ENCODE assay signal across 17 cellular contexts in the genomic region with DNA sequence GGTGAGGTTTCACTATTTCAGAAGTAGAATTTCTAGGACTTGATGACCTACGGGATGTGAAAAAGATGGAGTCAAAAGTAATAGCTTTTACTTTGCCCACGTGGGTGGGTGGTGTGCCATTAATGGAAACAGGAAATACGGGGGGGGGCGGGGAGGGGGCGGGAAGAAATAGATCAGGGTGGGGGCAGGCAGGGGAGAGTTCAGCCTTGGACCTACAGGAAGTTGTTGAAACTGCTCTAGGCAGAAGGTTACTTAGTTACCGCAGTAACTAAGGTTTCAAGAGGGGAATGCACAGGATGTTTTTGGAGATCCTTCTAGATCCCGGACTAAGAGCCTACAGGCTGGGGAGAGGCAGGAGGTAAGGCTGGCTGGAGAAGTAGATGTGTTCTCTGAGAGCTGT. TPM values are rescaled to one million over a fixed set of nuclear protein-coding genes. Genes with fewer than 3 reads are reported as not detected.
DNase-seq lines count a peak whose midpoint lies in the region; ATAC-seq and TF ChIP-seq lines count a peak whose summit lies in the region.
"Had no signal": no experiment of that assay in that cellular context is flagged by ENCODE, and none has a peak within 500 bp of the region (broad histone marks: within the 10 kb centered on the region; RNA-seq: fewer than 3 reads in every experiment).

No MANE protein-coding gene starts in this region.

- POLR2A ChIA-PET in activated CD4-positive, alpha-beta T cell treated with anti-CD3 and anti-CD28 coated beads, Interleukin-2, amount 10 ng/mL, durations not matched to agents 7 days and 5 days (lab: Charles Lee), result no interaction called here

- H3K4me1 ChIP-seq in MM.1S (ENCODE audit: low read length), result peaks cover 4% of the 10 kb centered on the region; the same call in 1 of the 2 replicates

- TF ChIP-seq CTCF in MM.1S (IDR thresholded peaks at IDR 0.05; ENCODE audit: low read length), result no peak

- no peaks in the 10 kb centered on the region for H3K9me3 ChIP-seq in MM.1S (replicated peaks; ENCODE audit: insufficient read depth, low read length)
- H3K9me3 ChIP-seq: neutrophil, thoracic aorta had no signal

- H4K20me1 ChIP-seq in MM.1S (ENCODE audit: insufficient read depth, low read length), result no peaks in the 10 kb centered on the region

- H3F3A ChIP-seq in MM.1S (ENCODE audit: insufficient read depth, low read length), result no peaks in the 10 kb centered on the region

- no peak for ATAC-seq in activated naive CD8-positive, alpha-beta T cell treated with anti-CD3 and anti-CD28 coated beads, Interleukin-2, amount 50 U/mL, for 24 hours
- ATAC-seq in stimulated activated naive B cell treated with anti-CD40 and anti-IgM and Interleukin-4, amounts not matched to agents 10 μg/mL and 1 μg/mL and 100 μg/mL, for 72 hours (replicated peaks), result peak in 1 of 2 donors; percentile 48
- ATAC-seq in left lobe of liver (no peak), sciatic nerve (no peak)
- ATAC-seq: K562, Panc1 had no signal

- no peaks in the 10 kb centered on the region for H3K9me2 ChIP-seq in MM.1S (replicated peaks; ENCODE audit: insufficient read depth, low read length)

- no peak for DNase-seq in activated CD4-positive, alpha-beta T cell treated with anti-CD3 and anti-CD28 coated beads, Interleukin-2, amount 10 ng/mL, durations not matched to agents 7 days and 5 days
- DNase-seq in activated CD4-positive, alpha-beta T cell treated with anti-CD3 and anti-CD28 coated beads for 48 hours, result no peak
- peak; percentile 19 for DNase-seq in MM.1S
- DNase-seq in activated naive CD8-positive, alpha-beta T cell treated with anti-CD3 and anti-CD28 coated beads, Interleukin-2, amount 50 U/mL, for 24 hours, result peak; percentile 7
- DNase-seq in stimulated activated naive B cell treated with anti-CD40 and anti-IgM and Interleukin-4, amounts not matched to agents 10 μg/mL and 1 μg/mL and 100 μg/mL, for 72 hours, result no peak
- no peak for DNase-seq in NCI-H1694 treated with DMSO at 0.1 percent for 48 hours (lab: John Stamatoyannopoulos, UW)
- no peak for DNase-seq in left lobe of liver (ENCODE audit: low spot score)
- no peak for DNase-seq in sciatic nerve (ENCODE audit: low spot score)
- DNase-seq: ACHN, anterior cingulate cortex, cortex of kidney, NCI-H1436 treated with DMSO at 0.1 percent for 48 hours, NCI-H510A treated with DMSO at 0.1 percent for 48 hours had no signal

- H3K27ac ChIP-seq in MM.1S (ENCODE audit: low read length), result no peak overlapping the region
- H3K27ac ChIP-seq: neutrophil had no signal

- 0 out of 2 replicates have a peak overlapping the region, but pooled peaks have one; percentile 8 for H2AFZ ChIP-seq in MM.1S (ENCODE audit: low read length)

- peak overlapping the region; percentile 46 for H3K4me3 Mint-ChIP-seq in activated CD4-positive, alpha-beta T cell treated with anti-CD3 and anti-CD28 coated beads, Interleukin-2, amount 10 ng/mL, durations not matched to agents 7 days and 5 days
- H3K4me3 Mint-ChIP-seq in activated naive CD8-positive, alpha-beta T cell treated with anti-CD3 and anti-CD28 coated beads, Interleukin-2, amount 50 U/mL, for 24 hours, result peak overlapping the region; percentile 54
- H3K4me3 Mint-ChIP-seq in stimulated activated naive B cell treated with anti-CD40 and anti-IgM and Interleukin-4, amounts not matched to agents 10 μg/mL and 1 μg/mL and 100 μg/mL, for 72 hours, result peak overlapping the region; percentile 64 to 76

- H3K9ac ChIP-seq in MM.1S (ENCODE audit: low read length), result no peak overlapping the region

- peaks cover 29% of the 10 kb centered on the region for H3K4me1 Mint-ChIP-seq in activated CD4-positive, alpha-beta T cell treated with anti-CD3 and anti-CD28 coated beads, Interleukin-2, amount 10 ng/mL, durations not matched to agents 7 days and 5 days
- peaks cover 32% of the 10 kb centered on the region for H3K4me1 Mint-ChIP-seq in activated naive CD8-positive, alpha-beta T cell treated with anti-CD3 and anti-CD28 coated beads, Interleukin-2, amount 50 U/mL, for 24 hours
- H3K4me1 Mint-ChIP-seq in stimulated activated naive B cell treated with anti-CD40 and anti-IgM and Interleukin-4, amounts not matched to agents 10 μg/mL and 1 μg/mL and 100 μg/mL, for 72 hours, result peaks cover 12 to 32% of the 10 kb centered on the region in 2 donors

- intact Hi-C loops in sciatic nerve (cut with DNase I), result no loop called here

- 0 out of 2 replicates have a peak overlapping the region, but pooled peaks have one; percentile 17 for H3K4me3 ChIP-seq in MM.1S (ENCODE audit: low read length)
- H3K4me3 ChIP-seq: K562, thoracic aorta had no signal

- no peaks in the 10 kb centered on the region for H3K27me3 ChIP-seq in MM.1S (replicated peaks; ENCODE audit: insufficient read depth, low read length)

- H3K9me3 Mint-ChIP-seq in activated CD4-positive, alpha-beta T cell treated with anti-CD3 and anti-CD28 coated beads, Interleukin-2, amount 10 ng/mL, durations not matched to agents 7 days and 5 days, result peaks cover 3% of the 10 kb centered on the region
- H3K9me3 Mint-ChIP-seq in activated naive CD8-positive, alpha-beta T cell treated with anti-CD3 and anti-CD28 coated beads, Interleukin-2, amount 50 U/mL, for 24 hours, result peaks cover 9% of the 10 kb centered on the region
- H3K9me3 Mint-ChIP-seq in stimulated activated naive B cell treated with anti-CD40 and anti-IgM and Interleukin-4, amounts not matched to agents 10 μg/mL and 1 μg/mL and 100 μg/mL, for 72 hours, result no peaks in the 10 kb centered on the region

- H3K27me3 Mint-ChIP-seq in activated CD4-positive, alpha-beta T cell treated with anti-CD3 and anti-CD28 coated beads, Interleukin-2, amount 10 ng/mL, durations not matched to agents 7 days and 5 days, result peaks cover 8% of the 10 kb centered on the region
- peaks cover 3% of the 10 kb centered on the region for H3K27me3 Mint-ChIP-seq in activated naive CD8-positive, alpha-beta T cell treated with anti-CD3 and anti-CD28 coated beads, Interleukin-2, amount 50 U/mL, for 24 hours
- peaks cover 0 to 9% of the 10 kb centered on the region in 2 donors for H3K27me3 Mint-ChIP-seq in stimulated activated naive B cell treated with anti-CD40 and anti-IgM and Interleukin-4, amounts not matched to agents 10 μg/mL and 1 μg/mL and 100 μg/mL, for 72 hours

- H3K4me2 ChIP-seq in MM.1S (ENCODE audit: low read depth, low read length), result no peak overlapping the region; the same call in 1 of the 2 replicates

- CTCF ChIA-PET in activated CD4-positive, alpha-beta T cell treated with anti-CD3 and anti-CD28 coated beads, Interleukin-2, amount 10 ng/mL, durations not matched to agents 7 days and 5 days (lab: Charles Lee), result no interaction called here

- peaks cover 12% of the 10 kb centered on the region for H3K79me2 ChIP-seq in MM.1S (ENCODE audit: low read length)

- peaks cover 2% of the 10 kb centered on the region for H3K36me3 Mint-ChIP-seq in activated CD4-positive, alpha-beta T cell treated with anti-CD3 and anti-CD28 coated beads, Interleukin-2, amount 10 ng/mL, durations not matched to agents 7 days and 5 days (ENCODE audit: low read depth)
- H3K36me3 Mint-ChIP-seq in activated naive CD8-positive, alpha-beta T cell treated with anti-CD3 and anti-CD28 coated beads, Interleukin-2, amount 50 U/mL, for 24 hours (ENCODE audit: low read depth), result no peaks in the 10 kb centered on the region
- no peaks in the 10 kb centered on the region for H3K36me3 Mint-ChIP-seq in stimulated activated naive B cell treated with anti-CD40 and anti-IgM and Interleukin-4, amounts not matched to agents 10 μg/mL and 1 μg/mL and 100 μg/mL, for 72 hours

- no peaks in the 10 kb centered on the region for H3K36me3 ChIP-seq in MM.1S (replicated peaks; ENCODE audit: insufficient read depth, low read length)
- H3K36me3 ChIP-seq: neutrophil, thoracic aorta had no signal

- H3K27ac Mint-ChIP-seq in activated CD4-positive, alpha-beta T cell treated with anti-CD3 and anti-CD28 coated beads, Interleukin-2, amount 10 ng/mL, durations not matched to agents 7 days and 5 days, result peak overlapping the region; percentile 5
- H3K27ac Mint-ChIP-seq in activated naive CD8-positive, alpha-beta T cell treated with anti-CD3 and anti-CD28 coated beads, Interleukin-2, amount 50 U/mL, for 24 hours, result no peak overlapping the region
- peak overlapping the region; percentile 88 for H3K27ac Mint-ChIP-seq in stimulated activated naive B cell treated with anti-CD40 and anti-IgM and Interleukin-4, amounts not matched to agents 10 μg/mL and 1 μg/mL and 100 μg/mL, for 72 hours

RNA-seq across cellular contexts. Expression of a gene that starts 3.6 kb away (rescaled TPM):
- 10 to 100 TPM; 12.8 to 16.7 TPM for total RNA-seq in activated CD4-positive, alpha-beta T cell treated with anti-CD3 and anti-CD28 coated beads, Interleukin-2, amount 10 ng/mL, durations not matched to agents 7 days and 5 days
- total RNA-seq in left lobe of liver (10.6 TPM), sciatic nerve (174 TPM)

Comparison
In these comparisons a context has a peak if more than half of its experiments do, and no peak if none do; other contexts are left out.
1. DNase-seq: peak in MM.1S (single experiment) and activated naive CD8-positive, alpha-beta T cell treated with anti-CD3 and anti-CD28 coated beads, Interleukin-2, amount 50 U/mL, for 24 hours (single experiment); none in activated CD4-positive, alpha-beta T cell treated with anti-CD3 and anti-CD28 coated beads, Interleukin-2, amount 10 ng/mL, durations not matched to agents 7 days and 5 days (single experiment), activated CD4-positive, alpha-beta T cell treated with anti-CD3 and anti-CD28 coated beads for 48 hours (single experiment), stimulated activated naive B cell treated with anti-CD40 and anti-IgM and Interleukin-4, amounts not matched to agents 10 μg/mL and 1 μg/mL and 100 μg/mL, for 72 hours (single experiment), NCI-H1694 treated with DMSO at 0.1 percent for 48 hours (single experiment), left lobe of liver (single experiment) and sciatic nerve (single experiment).
2. Peak in every context shown above with its lines, with median percentiles within 50 percentile points of each other: H3K4me3 Mint-ChIP-seq.